Comparison of ENCODE assay signal across 8 cellular contexts in genomic region chr6:148110925-148111324, GRCh38.
"Had no signal": no experiment of that assay in that cellular context is flagged by ENCODE, and none has a peak within 500 bp of the region (broad histone marks: within the 10 kb centered on the region; RNA-seq: fewer than 3 reads in every experiment).

No MANE protein-coding gene starts in this region.

- H3K4me2 ChIP-seq: KMS-11 had no signal

- FAIRE-seq: HepG2, HTR-8/SVneo had no signal

- H3K9ac ChIP-seq: KMS-11 had no signal

- ATAC-seq: HepG2 had no signal

- DNase-seq: IMR-90, Karpas-422, KBM-7, KG1 had no signal

- H3K27ac ChIP-seq: HL-60, KMS-11 had no signal
